In the genomic region with DNA sequence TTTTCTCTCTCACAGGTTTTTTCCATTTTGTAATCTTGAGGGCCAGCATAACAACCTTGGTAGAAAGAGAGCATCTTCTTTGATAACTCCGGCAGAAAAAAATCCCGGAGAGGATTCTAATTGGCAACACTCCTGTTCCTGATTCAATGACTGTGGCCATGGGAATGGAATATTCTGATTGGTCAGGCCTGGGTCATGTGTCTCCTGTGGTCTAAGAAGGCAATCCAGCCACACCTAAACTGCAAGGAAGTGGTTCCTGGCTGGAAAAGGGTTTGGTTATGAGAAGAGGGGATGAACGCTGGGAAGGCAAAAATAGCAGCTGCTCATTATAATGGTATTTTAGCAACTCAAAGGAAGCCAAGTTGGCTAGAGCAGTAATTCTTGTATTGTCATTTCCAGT, we compare ENCODE assay signal across 1 cellular context.
TF ChIP-seq lines count a peak whose summit lies in the region.

No MANE protein-coding gene starts in this region.

TF ChIP-seq in H1, 55 proteins besides CTCF, POLR2A, EP300 and RAD21:
- TF ChIP-seq, protein P1, sequence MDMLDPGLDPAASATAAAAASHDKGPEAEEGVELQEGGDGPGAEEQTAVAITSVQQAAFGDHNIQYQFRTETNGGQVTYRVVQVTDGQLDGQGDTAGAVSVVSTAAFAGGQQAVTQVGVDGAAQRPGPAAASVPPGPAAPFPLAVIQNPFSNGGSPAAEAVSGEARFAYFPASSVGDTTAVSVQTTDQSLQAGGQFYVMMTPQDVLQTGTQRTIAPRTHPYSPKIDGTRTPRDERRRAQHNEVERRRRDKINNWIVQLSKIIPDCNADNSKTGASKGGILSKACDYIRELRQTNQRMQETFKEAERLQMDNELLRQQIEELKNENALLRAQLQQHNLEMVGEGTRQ (IDR thresholded peaks at IDR 0.05; ENCODE audit: low read length): peak; percentile 45; the same call in 1 of the 2 replicates
- no peak for TF ChIP-seq SRF (IDR thresholded peaks at IDR 0.05; ENCODE audit: low read depth, low read length)
- no peak for TF ChIP-seq CEBPB (IDR thresholded peaks at IDR 0.05; ENCODE audit: low read depth, low read length)
- TF ChIP-seq SP1 (IDR thresholded peaks at IDR 0.05; ENCODE audit: low read depth, low read length): peak; percentile 53; the same call in 1 of the 2 replicates
